2 cellular contexts compared by ENCODE assay signal in the genomic region with DNA sequence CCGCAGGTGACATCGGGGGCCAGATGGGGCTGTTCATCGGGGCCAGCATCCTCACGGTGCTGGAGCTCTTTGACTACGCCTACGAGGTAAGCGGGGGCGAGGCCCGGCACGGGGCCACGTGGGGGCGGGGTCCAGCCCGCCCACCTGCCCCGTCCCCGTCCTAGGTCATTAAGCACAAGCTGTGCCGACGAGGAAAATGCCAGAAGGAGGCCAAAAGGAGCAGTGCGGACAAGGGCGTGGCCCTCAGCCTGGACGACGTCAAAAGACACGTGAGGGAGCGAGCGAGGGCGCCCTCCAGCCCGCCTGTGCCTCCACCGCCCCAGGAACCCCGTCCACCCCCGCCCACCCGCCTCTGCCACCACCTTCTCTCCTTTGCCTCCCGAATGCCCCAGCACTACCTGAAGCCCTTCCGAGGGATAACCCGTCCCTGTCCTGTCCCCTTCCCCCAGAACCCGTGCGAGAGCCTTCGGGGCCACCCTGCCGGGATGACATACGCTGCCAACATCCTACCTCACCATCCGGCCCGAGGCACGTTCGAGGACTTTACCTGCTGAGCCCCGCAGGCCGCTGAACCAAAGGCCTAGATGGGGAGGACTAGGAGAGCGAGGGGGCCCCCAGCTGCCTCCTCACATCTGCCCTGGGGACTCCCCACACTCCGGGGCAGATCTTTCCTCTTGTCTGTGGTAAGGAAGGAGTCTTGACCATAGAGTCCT.
TF ChIP-seq lines count a peak whose summit lies in the region.

No MANE protein-coding gene starts in this region.

TF ChIP-seq in IMR-90, 13 proteins besides CTCF, POLR2A, EP300 and RAD21:
- TF ChIP-seq MAZ (IDR thresholded peaks at IDR 0.05; ENCODE audit: borderline replicate concordance, low read depth, low read length) (no peak), BHLHE40 (IDR thresholded peaks at IDR 0.05; ENCODE audit: low read depth, low read length) (no peak), MXI1 (IDR thresholded peaks at IDR 0.05; ENCODE audit: borderline replicate concordance, low read depth, low read length) (no peak), MAFK (IDR thresholded peaks at IDR 0.05; ENCODE audit: low read depth, low read length) (no peak), SMC3 (IDR thresholded peaks at IDR 0.05; ENCODE audit: low read depth, low read length) (no peak), RCOR1 (IDR thresholded peaks at IDR 0.05; ENCODE audit: insufficient replicate concordance, low read length) (no peak), NFE2L2 (IDR thresholded peaks at IDR 0.05; ENCODE audit: low read depth, low read length) (no peak), FOS (IDR thresholded peaks at IDR 0.05; ENCODE audit: low read depth, low read length) (no peak)
- TF ChIP-seq, protein P1, sequence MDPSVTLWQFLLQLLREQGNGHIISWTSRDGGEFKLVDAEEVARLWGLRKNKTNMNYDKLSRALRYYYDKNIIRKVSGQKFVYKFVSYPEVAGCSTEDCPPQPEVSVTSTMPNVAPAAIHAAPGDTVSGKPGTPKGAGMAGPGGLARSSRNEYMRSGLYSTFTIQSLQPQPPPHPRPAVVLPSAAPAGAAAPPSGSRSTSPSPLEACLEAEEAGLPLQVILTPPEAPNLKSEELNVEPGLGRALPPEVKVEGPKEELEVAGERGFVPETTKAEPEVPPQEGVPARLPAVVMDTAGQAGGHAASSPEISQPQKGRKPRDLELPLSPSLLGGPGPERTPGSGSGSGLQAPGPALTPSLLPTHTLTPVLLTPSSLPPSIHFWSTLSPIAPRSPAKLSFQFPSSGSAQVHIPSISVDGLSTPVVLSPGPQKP (IDR thresholded peaks at IDR 0.05; ENCODE audit: borderline replicate concordance, low read depth, low read length) = no peak
- TF ChIP-seq, protein P2, sequence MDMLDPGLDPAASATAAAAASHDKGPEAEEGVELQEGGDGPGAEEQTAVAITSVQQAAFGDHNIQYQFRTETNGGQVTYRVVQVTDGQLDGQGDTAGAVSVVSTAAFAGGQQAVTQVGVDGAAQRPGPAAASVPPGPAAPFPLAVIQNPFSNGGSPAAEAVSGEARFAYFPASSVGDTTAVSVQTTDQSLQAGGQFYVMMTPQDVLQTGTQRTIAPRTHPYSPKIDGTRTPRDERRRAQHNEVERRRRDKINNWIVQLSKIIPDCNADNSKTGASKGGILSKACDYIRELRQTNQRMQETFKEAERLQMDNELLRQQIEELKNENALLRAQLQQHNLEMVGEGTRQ (IDR thresholded peaks at IDR 0.05; ENCODE audit: low read depth, low read length) = no peak

TF ChIP-seq in SK-N-SH, 30 proteins besides CTCF, POLR2A, EP300 and RAD21:
- TF ChIP-seq, protein P2 (IDR thresholded peaks at IDR 0.05; ENCODE audit: borderline replicate concordance, low read depth, low read length) = no peak
- TF ChIP-seq EZH2phosphoT487 (IDR thresholded peaks at IDR 0.05; ENCODE audit: borderline replicate concordance, low read depth) (no peak), RCOR1 (IDR thresholded peaks at IDR 0.05; ENCODE audit: low read length) (no peak), JUND (IDR thresholded peaks at IDR 0.05) (no peak), SMC3 (IDR thresholded peaks at IDR 0.05; ENCODE audit: low read depth, low read length) (no peak), FOSL2 (IDR thresholded peaks at IDR 0.05; ENCODE audit: borderline replicate concordance, low read depth) (no peak), YY1 (IDR thresholded peaks at IDR 0.05; ENCODE audit: low read depth) (no peak), TCF12 (IDR thresholded peaks at IDR 0.05) (no peak)
- TF ChIP-seq, protein P3, sequence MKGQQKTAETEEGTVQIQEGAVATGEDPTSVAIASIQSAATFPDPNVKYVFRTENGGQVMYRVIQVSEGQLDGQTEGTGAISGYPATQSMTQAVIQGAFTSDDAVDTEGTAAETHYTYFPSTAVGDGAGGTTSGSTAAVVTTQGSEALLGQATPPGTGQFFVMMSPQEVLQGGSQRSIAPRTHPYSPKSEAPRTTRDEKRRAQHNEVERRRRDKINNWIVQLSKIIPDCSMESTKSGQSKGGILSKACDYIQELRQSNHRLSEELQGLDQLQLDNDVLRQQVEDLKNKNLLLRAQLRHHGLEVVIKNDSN (IDR thresholded peaks at IDR 0.05; ENCODE audit: borderline replicate concordance, low read depth) = no peak
- TF ChIP-seq, protein P4, sequence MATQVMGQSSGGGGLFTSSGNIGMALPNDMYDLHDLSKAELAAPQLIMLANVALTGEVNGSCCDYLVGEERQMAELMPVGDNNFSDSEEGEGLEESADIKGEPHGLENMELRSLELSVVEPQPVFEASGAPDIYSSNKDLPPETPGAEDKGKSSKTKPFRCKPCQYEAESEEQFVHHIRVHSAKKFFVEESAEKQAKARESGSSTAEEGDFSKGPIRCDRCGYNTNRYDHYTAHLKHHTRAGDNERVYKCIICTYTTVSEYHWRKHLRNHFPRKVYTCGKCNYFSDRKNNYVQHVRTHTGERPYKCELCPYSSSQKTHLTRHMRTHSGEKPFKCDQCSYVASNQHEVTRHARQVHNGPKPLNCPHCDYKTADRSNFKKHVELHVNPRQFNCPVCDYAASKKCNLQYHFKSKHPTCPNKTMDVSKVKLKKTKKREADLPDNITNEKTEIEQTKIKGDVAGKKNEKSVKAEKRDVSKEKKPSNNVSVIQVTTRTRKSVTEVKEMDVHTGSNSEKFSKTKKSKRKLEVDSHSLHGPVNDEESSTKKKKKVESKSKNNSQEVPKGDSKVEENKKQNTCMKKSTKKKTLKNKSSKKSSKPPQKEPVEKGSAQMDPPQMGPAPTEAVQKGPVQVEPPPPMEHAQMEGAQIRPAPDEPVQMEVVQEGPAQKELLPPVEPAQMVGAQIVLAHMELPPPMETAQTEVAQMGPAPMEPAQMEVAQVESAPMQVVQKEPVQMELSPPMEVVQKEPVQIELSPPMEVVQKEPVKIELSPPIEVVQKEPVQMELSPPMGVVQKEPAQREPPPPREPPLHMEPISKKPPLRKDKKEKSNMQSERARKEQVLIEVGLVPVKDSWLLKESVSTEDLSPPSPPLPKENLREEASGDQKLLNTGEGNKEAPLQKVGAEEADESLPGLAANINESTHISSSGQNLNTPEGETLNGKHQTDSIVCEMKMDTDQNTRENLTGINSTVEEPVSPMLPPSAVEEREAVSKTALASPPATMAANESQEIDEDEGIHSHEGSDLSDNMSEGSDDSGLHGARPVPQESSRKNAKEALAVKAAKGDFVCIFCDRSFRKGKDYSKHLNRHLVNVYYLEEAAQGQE (IDR thresholded peaks at IDR 0.05; ENCODE audit: low read depth, low read length) = no peak
- TF ChIP-seq, protein P5, sequence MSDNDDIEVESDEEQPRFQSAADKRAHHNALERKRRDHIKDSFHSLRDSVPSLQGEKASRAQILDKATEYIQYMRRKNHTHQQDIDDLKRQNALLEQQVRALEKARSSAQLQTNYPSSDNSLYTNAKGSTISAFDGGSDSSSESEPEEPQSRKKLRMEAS (IDR thresholded peaks at IDR 0.05; ENCODE audit: low read depth) = no peak
